Comparison of ENCODE assay signal across 1 cellular context in the genomic region with DNA sequence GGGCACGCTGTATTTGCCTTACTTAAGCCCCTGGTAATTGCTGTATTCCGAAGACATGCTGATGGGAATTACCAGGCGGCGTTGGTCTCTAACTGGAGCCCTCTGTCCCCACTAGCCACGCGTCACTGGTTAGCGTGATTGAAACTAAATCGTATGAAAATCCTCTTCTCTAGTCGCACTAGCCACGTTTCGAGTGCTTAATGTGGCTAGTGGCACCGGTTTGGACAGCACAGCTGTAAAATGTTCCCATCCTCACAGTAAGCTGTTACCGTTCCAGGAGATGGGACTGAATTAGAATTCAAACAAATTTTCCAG.
TF ChIP-seq lines count a peak whose summit lies in the region.

No MANE protein-coding gene starts in this region.

TF ChIP-seq in K562, 482 proteins besides CTCF, POLR2A, EP300 and RAD21:
- TF ChIP-seq NUFIP1 (IDR thresholded peaks at IDR 0.05; ENCODE audit: partially characterized antibody) (no peak), TCF7 (IDR thresholded peaks at IDR 0.05; ENCODE audit: borderline replicate concordance) (0 out of 2 replicates have a peak, but pooled peaks have one; percentile 34), POLR2B (IDR thresholded peaks at IDR 0.05; ENCODE audit: low read depth, partially characterized antibody) (peak; percentile 8), MGA (IDR thresholded peaks at IDR 0.05) (peak; percentile 36), ZNF354B (CRISPR knock-in tag; IDR thresholded peaks at IDR 0.05) (no peak), E2F3 (CRISPR knock-in tag; IDR thresholded peaks at IDR 0.05) (no peak), EP400 (IDR thresholded peaks at IDR 0.05) (peak; percentile 27; the same call in 1 of the 2 replicates), TEAD4 (IDR thresholded peaks at IDR 0.05; ENCODE audit: low read length) (peak; percentile 42; the same call in 1 of the 2 replicates), TEAD4 (CRISPR knock-in tag; IDR thresholded peaks at IDR 0.05; ENCODE audit: borderline replicate concordance) (no peak), SIN3A (IDR thresholded peaks at IDR 0.05; ENCODE audit: borderline replicate concordance in 2 of 2, control insufficient read depth in 1 of 2, low read depth in 2 of 2, low read length in 2 of 2) (0 out of 4 replicates have a peak, but pooled peaks of 1 of the 2 experiments have one; percentile 54), RUNX1 (IDR thresholded peaks at IDR 0.05; ENCODE audit: low read depth) (no peak), TRIM24 (IDR thresholded peaks at IDR 0.05) (peak in 1 of 2 experiments; percentile 3; a peak in 1 of 4 replicates), RBM34 (IDR thresholded peaks at IDR 0.05; ENCODE audit: borderline replicate concordance, insufficient read depth, low read length) (no peak), CEBPB (tag; IDR thresholded peaks at IDR 0.05) (peak; percentile 35; the same call in 1 of the 2 replicates), MTA1 (IDR thresholded peaks at IDR 0.05; ENCODE audit: borderline replicate concordance) (no peak), ZNF217 (CRISPR knock-in tag; IDR thresholded peaks at IDR 0.05) (no peak), BHLHE40 (IDR thresholded peaks at IDR 0.05; ENCODE audit: low read length) (peak; percentile 34; the same call in 1 of the 2 replicates), MEF2A (IDR thresholded peaks at IDR 0.05; ENCODE audit: control insufficient read depth, low read depth, low read length) (no peak), TBP (optimal IDR thresholded peaks at IDR 0.05; ENCODE audit: low read depth, low read length) (peak; percentile 16), ATF7 (IDR thresholded peaks at IDR 0.05) (peak; percentile 29), ZNF511 (CRISPR knock-in tag; IDR thresholded peaks at IDR 0.05) (peak; percentile 6; the same call in 1 of the 2 replicates), ZNF408 (CRISPR knock-in tag; IDR thresholded peaks at IDR 0.05; ENCODE audit: low read depth) (no peak), MTA3 (IDR thresholded peaks at IDR 0.05; ENCODE audit: borderline replicate concordance) (peak; percentile 23; the same call in 1 of the 2 replicates)
- TF ChIP-seq, protein P1, sequence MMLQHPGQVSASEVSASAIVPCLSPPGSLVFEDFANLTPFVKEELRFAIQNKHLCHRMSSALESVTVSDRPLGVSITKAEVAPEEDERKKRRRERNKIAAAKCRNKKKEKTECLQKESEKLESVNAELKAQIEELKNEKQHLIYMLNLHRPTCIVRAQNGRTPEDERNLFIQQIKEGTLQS (IDR thresholded peaks at IDR 0.05), result peak; percentile 6; the same call in 1 of the 2 replicates
- TF ChIP-seq, protein P1 (CRISPR knock-in tag; conservative IDR thresholded peaks at IDR 0.05), result no peak
- TF ChIP-seq, protein P2, sequence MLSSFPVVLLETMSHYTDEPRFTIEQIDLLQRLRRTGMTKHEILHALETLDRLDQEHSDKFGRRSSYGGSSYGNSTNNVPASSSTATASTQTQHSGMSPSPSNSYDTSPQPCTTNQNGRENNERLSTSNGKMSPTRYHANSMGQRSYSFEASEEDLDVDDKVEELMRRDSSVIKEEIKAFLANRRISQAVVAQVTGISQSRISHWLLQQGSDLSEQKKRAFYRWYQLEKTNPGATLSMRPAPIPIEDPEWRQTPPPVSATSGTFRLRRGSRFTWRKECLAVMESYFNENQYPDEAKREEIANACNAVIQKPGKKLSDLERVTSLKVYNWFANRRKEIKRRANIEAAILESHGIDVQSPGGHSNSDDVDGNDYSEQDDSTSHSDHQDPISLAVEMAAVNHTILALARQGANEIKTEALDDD (IDR thresholded peaks at IDR 0.05), result peak; percentile 90
- TF ChIP-seq, protein P3, sequence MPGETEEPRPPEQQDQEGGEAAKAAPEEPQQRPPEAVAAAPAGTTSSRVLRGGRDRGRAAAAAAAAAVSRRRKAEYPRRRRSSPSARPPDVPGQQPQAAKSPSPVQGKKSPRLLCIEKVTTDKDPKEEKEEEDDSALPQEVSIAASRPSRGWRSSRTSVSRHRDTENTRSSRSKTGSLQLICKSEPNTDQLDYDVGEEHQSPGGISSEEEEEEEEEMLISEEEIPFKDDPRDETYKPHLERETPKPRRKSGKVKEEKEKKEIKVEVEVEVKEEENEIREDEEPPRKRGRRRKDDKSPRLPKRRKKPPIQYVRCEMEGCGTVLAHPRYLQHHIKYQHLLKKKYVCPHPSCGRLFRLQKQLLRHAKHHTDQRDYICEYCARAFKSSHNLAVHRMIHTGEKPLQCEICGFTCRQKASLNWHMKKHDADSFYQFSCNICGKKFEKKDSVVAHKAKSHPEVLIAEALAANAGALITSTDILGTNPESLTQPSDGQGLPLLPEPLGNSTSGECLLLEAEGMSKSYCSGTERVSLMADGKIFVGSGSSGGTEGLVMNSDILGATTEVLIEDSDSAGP (CRISPR knock-in tag; IDR thresholded peaks at IDR 0.05), result no peak
- TF ChIP-seq, protein P4, sequence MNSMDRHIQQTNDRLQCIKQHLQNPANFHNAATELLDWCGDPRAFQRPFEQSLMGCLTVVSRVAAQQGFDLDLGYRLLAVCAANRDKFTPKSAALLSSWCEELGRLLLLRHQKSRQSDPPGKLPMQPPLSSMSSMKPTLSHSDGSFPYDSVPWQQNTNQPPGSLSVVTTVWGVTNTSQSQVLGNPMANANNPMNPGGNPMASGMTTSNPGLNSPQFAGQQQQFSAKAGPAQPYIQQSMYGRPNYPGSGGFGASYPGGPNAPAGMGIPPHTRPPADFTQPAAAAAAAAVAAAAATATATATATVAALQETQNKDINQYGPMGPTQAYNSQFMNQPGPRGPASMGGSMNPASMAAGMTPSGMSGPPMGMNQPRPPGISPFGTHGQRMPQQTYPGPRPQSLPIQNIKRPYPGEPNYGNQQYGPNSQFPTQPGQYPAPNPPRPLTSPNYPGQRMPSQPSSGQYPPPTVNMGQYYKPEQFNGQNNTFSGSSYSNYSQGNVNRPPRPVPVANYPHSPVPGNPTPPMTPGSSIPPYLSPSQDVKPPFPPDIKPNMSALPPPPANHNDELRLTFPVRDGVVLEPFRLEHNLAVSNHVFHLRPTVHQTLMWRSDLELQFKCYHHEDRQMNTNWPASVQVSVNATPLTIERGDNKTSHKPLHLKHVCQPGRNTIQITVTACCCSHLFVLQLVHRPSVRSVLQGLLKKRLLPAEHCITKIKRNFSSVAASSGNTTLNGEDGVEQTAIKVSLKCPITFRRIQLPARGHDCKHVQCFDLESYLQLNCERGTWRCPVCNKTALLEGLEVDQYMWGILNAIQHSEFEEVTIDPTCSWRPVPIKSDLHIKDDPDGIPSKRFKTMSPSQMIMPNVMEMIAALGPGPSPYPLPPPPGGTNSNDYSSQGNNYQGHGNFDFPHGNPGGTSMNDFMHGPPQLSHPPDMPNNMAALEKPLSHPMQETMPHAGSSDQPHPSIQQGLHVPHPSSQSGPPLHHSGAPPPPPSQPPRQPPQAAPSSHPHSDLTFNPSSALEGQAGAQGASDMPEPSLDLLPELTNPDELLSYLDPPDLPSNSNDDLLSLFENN (IDR thresholded peaks at IDR 0.05; ENCODE audit: low read depth in 2 of 2, low read length in 2 of 2), result no peak
